In the genomic region with DNA sequence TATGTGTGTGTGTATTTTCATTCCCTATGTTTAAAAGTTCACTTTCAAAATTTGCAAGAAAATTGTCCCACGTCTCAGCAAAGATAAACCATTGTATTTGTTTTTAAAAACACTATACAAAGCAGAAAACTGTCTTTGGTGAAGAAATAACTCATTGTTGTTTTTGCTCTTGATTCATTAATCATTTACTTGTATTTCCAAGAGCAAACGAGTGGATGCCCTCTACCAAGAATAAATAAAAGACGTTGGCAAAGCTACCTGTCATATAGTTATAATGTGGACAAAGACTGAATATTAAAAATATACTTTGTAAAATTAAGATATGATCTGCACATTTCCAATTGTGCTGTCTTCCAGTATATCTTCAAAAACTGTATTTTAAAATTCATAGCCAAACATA, we compare ENCODE assay signal across 20 cellular contexts.
A peak's percentile ranks its signal among the peaks of the same experiment; 100 is the strongest.
DNase-seq lines count a peak whose midpoint lies in the region; TF ChIP-seq lines count a peak whose summit lies in the region.
"Had no signal": no experiment of that assay in that cellular context is flagged by ENCODE, and none has a peak within 500 bp of the region (broad histone marks: within the 10 kb centered on the region; RNA-seq: fewer than 3 reads in every experiment).

No MANE protein-coding gene starts in this region.

- DNase-seq in DMS53 (lab: John Stamatoyannopoulos, UW) (peak; percentile 64), DMS53 treated with DMSO at 0.1 percent for 48 hours (lab: John Stamatoyannopoulos, UW; ENCODE audit: unreplicated experiment) (peak; percentile 25), renal cortical epithelial cell (ENCODE audit: low read depth) (peak; percentile 44), NCI-H748 (lab: John Stamatoyannopoulos, UW; ENCODE audit: unreplicated experiment) (no peak), nephron progenitor cell (no peak)
- DNase-seq: 8988T; ACHN; BE2C; C1 segment of cervical spinal cord; CD4-positive, alpha-beta memory T cell; CD4-positive, CD25-positive, alpha-beta regulatory T cell; CD8-positive, alpha-beta memory T cell; COR-L47; DMS 273 treated with DMSO at 0.1 percent for 48 hours; DMS153; DMS79; DND-41; EL; GDM1 had no signal

- no peak overlapping the region for H3K4me3 Mint-ChIP-seq in nephron progenitor cell
- H3K4me3 Mint-ChIP-seq: CD14-positive monocyte; CD4-positive, alpha-beta memory T cell; CD4-positive, CD25-positive, alpha-beta regulatory T cell; CD8-positive, alpha-beta memory T cell had no signal

- H3K27me3 Mint-ChIP-seq in nephron progenitor cell (ENCODE audit: low read depth, poor library complexity) = no peaks in the 10 kb centered on the region
- H3K27me3 Mint-ChIP-seq: CD4-positive, alpha-beta memory T cell; CD4-positive, CD25-positive, alpha-beta regulatory T cell; CD8-positive, alpha-beta memory T cell had no signal

- no peaks in the 10 kb centered on the region for H3K36me3 Mint-ChIP-seq in nephron progenitor cell (ENCODE audit: low read depth)
- H3K36me3 Mint-ChIP-seq: CD14-positive monocyte; CD4-positive, alpha-beta memory T cell; CD4-positive, CD25-positive, alpha-beta regulatory T cell; CD8-positive, alpha-beta memory T cell had no signal

- no peak for TF ChIP-seq CTCF in nephron progenitor cell (IDR thresholded peaks at IDR 0.05)

- no peak overlapping the region for H3K27ac Mint-ChIP-seq in nephron progenitor cell
- H3K27ac Mint-ChIP-seq: CD14-positive monocyte; CD4-positive, alpha-beta memory T cell; CD4-positive, CD25-positive, alpha-beta regulatory T cell had no signal

- peaks cover 5% of the 10 kb centered on the region for H3K9me3 Mint-ChIP-seq in nephron progenitor cell

- peaks cover 19% of the 10 kb centered on the region for H3K4me1 Mint-ChIP-seq in nephron progenitor cell
- H3K4me1 Mint-ChIP-seq: CD4-positive, alpha-beta memory T cell; CD4-positive, CD25-positive, alpha-beta regulatory T cell; CD8-positive, alpha-beta memory T cell had no signal

Comparison
In these comparisons a context has a peak if more than half of its experiments do, and no peak if none do; other contexts are left out.
1. DNase-seq: peak in DMS53 (single experiment), DMS53 treated with DMSO at 0.1 percent for 48 hours (single experiment) and renal cortical epithelial cell (single experiment); none in NCI-H748 (single experiment) and nephron progenitor cell (single experiment).